In genomic region chr1:95179205-95180001, GRCh38 we compare ENCODE assay signal across 1 cellular context.
A peak's percentile ranks its signal among the peaks of the same experiment; 100 is the strongest.
TF ChIP-seq lines count a peak whose summit lies in the region.

No MANE protein-coding gene starts in this region.

TF ChIP-seq in K562, 482 proteins besides CTCF, POLR2A, EP300 and RAD21 (continued from another document and continues in another):
- TF ChIP-seq, protein P1, sequence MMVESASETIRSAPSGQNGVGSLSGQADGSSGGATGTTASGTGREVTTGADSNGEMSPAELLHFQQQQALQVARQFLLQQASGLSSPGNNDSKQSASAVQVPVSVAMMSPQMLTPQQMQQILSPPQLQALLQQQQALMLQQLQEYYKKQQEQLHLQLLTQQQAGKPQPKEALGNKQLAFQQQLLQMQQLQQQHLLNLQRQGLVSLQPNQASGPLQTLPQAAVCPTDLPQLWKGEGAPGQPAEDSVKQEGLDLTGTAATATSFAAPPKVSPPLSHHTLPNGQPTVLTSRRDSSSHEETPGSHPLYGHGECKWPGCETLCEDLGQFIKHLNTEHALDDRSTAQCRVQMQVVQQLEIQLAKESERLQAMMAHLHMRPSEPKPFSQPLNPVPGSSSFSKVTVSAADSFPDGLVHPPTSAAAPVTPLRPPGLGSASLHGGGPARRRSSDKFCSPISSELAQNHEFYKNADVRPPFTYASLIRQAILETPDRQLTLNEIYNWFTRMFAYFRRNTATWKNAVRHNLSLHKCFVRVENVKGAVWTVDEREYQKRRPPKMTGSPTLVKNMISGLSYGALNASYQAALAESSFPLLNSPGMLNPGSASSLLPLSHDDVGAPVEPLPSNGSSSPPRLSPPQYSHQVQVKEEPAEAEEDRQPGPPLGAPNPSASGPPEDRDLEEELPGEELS (CRISPR knock-in tag; IDR thresholded peaks at IDR 0.05; ENCODE audit: borderline replicate concordance), result no peak
- TF ChIP-seq HNRNPK (IDR thresholded peaks at IDR 0.05; ENCODE audit: low read depth, low read length, poor library complexity, severe bottlenecking) (no peak), GTF2A2 (tag; IDR thresholded peaks at IDR 0.05) (no peak), SMAD4 (CRISPR knock-in tag; conservative IDR thresholded peaks at IDR 0.05) (no peak; the same call in 1 of the 2 replicates), ZNF324 (CRISPR knock-in tag; IDR thresholded peaks at IDR 0.05) (no peak), POLR2B (IDR thresholded peaks at IDR 0.05; ENCODE audit: low read depth, partially characterized antibody) (no peak), PRDM10 (IDR thresholded peaks at IDR 0.05; ENCODE audit: partially characterized antibody) (no peak), TBP (optimal IDR thresholded peaks at IDR 0.05; ENCODE audit: low read depth, low read length) (no peak), PKNOX1 (IDR thresholded peaks at IDR 0.05) (peak; percentile 91), ELF2 (CRISPR knock-in tag; IDR thresholded peaks at IDR 0.05) (no peak), ZNF551 (CRISPR knock-in tag; IDR thresholded peaks at IDR 0.05) (no peak), ZNF134 (CRISPR knock-in tag; conservative IDR thresholded peaks at IDR 0.05) (no peak), ZNF23 (CRISPR knock-in tag; IDR thresholded peaks at IDR 0.05) (0 out of 2 replicates have a peak, but pooled peaks have one; percentile 51), MXI1 (IDR thresholded peaks at IDR 0.05; ENCODE audit: low read depth, low read length) (no peak), NCOA4 (IDR thresholded peaks at IDR 0.05; ENCODE audit: partially characterized antibody) (no peak), ZNF668 (CRISPR knock-in tag; IDR thresholded peaks at IDR 0.05) (no peak), ZZZ3 (IDR thresholded peaks at IDR 0.05) (no peak), CREB3 (tag; conservative IDR thresholded peaks at IDR 0.05; ENCODE audit: low read depth) (no peak), TGIF2 (CRISPR knock-in tag; IDR thresholded peaks at IDR 0.05) (no peak), RBM15 (IDR thresholded peaks at IDR 0.05; ENCODE audit: insufficient read depth, low read length) (no peak), SP2 (IDR thresholded peaks at IDR 0.05; ENCODE audit: extremely low read depth, low read depth, low read length, poor library complexity, severe bottlenecking) (no peak), ZNF143 (CRISPR knock-in tag; IDR thresholded peaks at IDR 0.05) (no peak), HOXB6 (CRISPR knock-in tag; IDR thresholded peaks at IDR 0.05; ENCODE audit: borderline replicate concordance) (no peak), ZKSCAN8 (CRISPR knock-in tag; IDR thresholded peaks at IDR 0.05) (no peak), MCM3 (IDR thresholded peaks at IDR 0.05) (no peak), ZNF384 (IDR thresholded peaks at IDR 0.05; ENCODE audit: low read depth, low read length) (peak; percentile 14; the same call in 1 of the 2 replicates), CHD7 (IDR thresholded peaks at IDR 0.05; ENCODE audit: low read depth, low read length) (no peak), KAT7 (CRISPR knock-in tag; IDR thresholded peaks at IDR 0.05; ENCODE audit: borderline replicate concordance) (no peak), MTA2 (IDR thresholded peaks at IDR 0.05; ENCODE audit: low read depth) (peak; percentile 94), RAD51 (IDR thresholded peaks at IDR 0.05; ENCODE audit: borderline replicate concordance, low read depth) (no peak)
- TF ChIP-seq, protein P2, sequence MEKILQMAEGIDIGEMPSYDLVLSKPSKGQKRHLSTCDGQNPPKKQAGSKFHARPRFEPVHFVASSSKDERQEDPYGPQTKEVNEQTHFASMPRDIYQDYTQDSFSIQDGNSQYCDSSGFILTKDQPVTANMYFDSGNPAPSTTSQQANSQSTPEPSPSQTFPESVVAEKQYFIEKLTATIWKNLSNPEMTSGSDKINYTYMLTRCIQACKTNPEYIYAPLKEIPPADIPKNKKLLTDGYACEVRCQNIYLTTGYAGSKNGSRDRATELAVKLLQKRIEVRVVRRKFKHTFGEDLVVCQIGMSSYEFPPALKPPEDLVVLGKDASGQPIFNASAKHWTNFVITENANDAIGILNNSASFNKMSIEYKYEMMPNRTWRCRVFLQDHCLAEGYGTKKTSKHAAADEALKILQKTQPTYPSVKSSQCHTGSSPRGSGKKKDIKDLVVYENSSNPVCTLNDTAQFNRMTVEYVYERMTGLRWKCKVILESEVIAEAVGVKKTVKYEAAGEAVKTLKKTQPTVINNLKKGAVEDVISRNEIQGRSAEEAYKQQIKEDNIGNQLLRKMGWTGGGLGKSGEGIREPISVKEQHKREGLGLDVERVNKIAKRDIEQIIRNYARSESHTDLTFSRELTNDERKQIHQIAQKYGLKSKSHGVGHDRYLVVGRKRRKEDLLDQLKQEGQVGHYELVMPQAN (IDR thresholded peaks at IDR 0.05; ENCODE audit: borderline replicate concordance), result no peak
- TF ChIP-seq, protein P3, sequence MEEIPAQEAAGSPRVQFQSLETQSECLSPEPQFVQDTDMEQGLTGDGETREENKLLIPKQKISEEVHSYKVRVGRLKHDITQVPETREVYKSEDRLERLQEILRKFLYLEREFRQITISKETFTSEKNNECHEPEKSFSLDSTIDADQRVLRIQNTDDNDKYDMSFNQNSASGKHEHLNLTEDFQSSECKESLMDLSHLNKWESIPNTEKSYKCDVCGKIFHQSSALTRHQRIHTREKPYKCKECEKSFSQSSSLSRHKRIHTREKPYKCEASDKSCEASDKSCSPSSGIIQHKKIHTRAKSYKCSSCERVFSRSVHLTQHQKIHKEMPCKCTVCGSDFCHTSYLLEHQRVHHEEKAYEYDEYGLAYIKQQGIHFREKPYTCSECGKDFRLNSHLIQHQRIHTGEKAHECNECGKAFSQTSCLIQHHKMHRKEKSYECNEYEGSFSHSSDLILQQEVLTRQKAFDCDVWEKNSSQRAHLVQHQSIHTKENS (CRISPR knock-in tag; IDR thresholded peaks at IDR 0.05), result no peak
- TF ChIP-seq, protein P4, sequence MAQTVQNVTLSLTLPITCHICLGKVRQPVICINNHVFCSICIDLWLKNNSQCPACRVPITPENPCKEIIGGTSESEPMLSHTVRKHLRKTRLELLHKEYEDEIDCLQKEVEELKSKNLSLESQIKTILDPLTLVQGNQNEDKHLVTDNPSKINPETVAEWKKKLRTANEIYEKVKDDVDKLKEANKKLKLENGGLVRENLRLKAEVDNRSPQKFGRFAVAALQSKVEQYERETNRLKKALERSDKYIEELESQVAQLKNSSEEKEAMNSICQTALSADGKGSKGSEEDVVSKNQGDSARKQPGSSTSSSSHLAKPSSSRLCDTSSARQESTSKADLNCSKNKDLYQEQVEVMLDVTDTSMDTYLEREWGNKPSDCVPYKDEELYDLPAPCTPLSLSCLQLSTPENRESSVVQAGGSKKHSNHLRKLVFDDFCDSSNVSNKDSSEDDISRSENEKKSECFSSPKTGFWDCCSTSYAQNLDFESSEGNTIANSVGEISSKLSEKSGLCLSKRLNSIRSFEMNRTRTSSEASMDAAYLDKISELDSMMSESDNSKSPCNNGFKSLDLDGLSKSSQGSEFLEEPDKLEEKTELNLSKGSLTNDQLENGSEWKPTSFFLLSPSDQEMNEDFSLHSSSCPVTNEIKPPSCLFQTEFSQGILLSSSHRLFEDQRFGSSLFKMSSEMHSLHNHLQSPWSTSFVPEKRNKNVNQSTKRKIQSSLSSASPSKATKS (CRISPR knock-in tag; IDR thresholded peaks at IDR 0.05), result no peak
